Comparison of ENCODE assay signal across 9 cellular contexts in the genomic region with DNA sequence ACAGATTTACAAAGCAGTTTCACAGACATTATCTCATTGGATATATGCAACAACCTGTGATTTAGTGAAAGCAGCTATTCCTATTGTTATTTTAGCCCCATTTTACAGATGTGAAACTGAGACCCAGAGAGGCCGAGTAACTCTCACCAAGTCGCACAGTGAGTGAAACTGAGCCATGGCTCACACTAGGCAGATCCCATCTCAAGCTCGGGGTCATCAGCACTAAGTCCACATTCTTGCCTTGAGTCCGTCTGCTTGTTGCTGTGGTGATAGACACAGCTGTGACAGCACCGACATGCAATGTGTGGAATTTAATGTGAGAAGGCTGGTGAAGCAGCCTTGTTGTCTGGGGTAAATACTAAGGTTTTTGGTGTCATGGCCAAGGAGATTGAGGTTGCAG. TPM values are rescaled to one million over a fixed set of nuclear protein-coding genes. Genes with fewer than 3 reads are reported as not detected.
DNase-seq lines count a peak whose midpoint lies in the region; ATAC-seq and TF ChIP-seq lines count a peak whose summit lies in the region.
"Had no signal": no experiment of that assay in that cellular context is flagged by ENCODE, and none has a peak within 500 bp of the region (broad histone marks: within the 10 kb centered on the region; RNA-seq: fewer than 3 reads in every experiment).

No MANE protein-coding gene starts in this region.

- no peaks in the 10 kb centered on the region for H3K27me3 Mint-ChIP-seq in activated T-helper 2 cell treated with anti-CD3 and anti-CD28 coated beads, Interferon-gamma antibody, Interleukin-2, Interleukin-4, amounts not matched to agents 10 μg/mL and 5 μg/mL and 100 μg/mL, durations not matched to agents 14 hours and 24 hours and 36 hours (ENCODE audit: low read depth)
- H3K27me3 Mint-ChIP-seq in activated T-helper 1 cell treated with anti-CD3 and anti-CD28 coated beads, Interleukin-12 subunit alpha, Interleukin-12 subunit beta, Interleukin-2, Interleukin-4 antibody, amounts not matched to agents 30 ng/mL and 10 ng/mL and 1 ng/mL, durations not matched to agents 14 hours and 24 hours and 36 hours (ENCODE audit: insufficient read depth) = no peaks in the 10 kb centered on the region

- no peak overlapping the region for H3K4me3 Mint-ChIP-seq in activated T-helper 2 cell treated with anti-CD3 and anti-CD28 coated beads, Interferon-gamma antibody, Interleukin-2, Interleukin-4, amounts not matched to agents 10 μg/mL and 5 μg/mL and 100 μg/mL, durations not matched to agents 14 hours and 24 hours and 36 hours (ENCODE audit: low read depth)
- H3K4me3 Mint-ChIP-seq in activated T-helper 1 cell treated with anti-CD3 and anti-CD28 coated beads, Interleukin-12 subunit alpha, Interleukin-12 subunit beta, Interleukin-2, Interleukin-4 antibody, amounts not matched to agents 30 ng/mL and 10 ng/mL and 1 ng/mL, durations not matched to agents 14 hours and 24 hours and 36 hours = no peak overlapping the region

- peak overlapping the region; percentile 56 for H3K27ac Mint-ChIP-seq in activated T-helper 2 cell treated with anti-CD3 and anti-CD28 coated beads, Interferon-gamma antibody, Interleukin-2, Interleukin-4, amounts not matched to agents 10 μg/mL and 5 μg/mL and 100 μg/mL, durations not matched to agents 14 hours and 24 hours and 36 hours
- no peak overlapping the region for H3K27ac Mint-ChIP-seq in activated T-helper 1 cell treated with anti-CD3 and anti-CD28 coated beads, Interleukin-12 subunit alpha, Interleukin-12 subunit beta, Interleukin-2, Interleukin-4 antibody, amounts not matched to agents 30 ng/mL and 10 ng/mL and 1 ng/mL, durations not matched to agents 14 hours and 24 hours and 36 hours

- peaks cover 24% of the 10 kb centered on the region for H3K4me1 ChIP-seq in lower lobe of right lung

- H3K36me3 ChIP-seq in lower lobe of right lung = peaks cover 55% of the 10 kb centered on the region

- no peaks in the 10 kb centered on the region for H3K9me3 Mint-ChIP-seq in activated T-helper 2 cell treated with anti-CD3 and anti-CD28 coated beads, Interferon-gamma antibody, Interleukin-2, Interleukin-4, amounts not matched to agents 10 μg/mL and 5 μg/mL and 100 μg/mL, durations not matched to agents 14 hours and 24 hours and 36 hours
- no peaks in the 10 kb centered on the region for H3K9me3 Mint-ChIP-seq in activated T-helper 1 cell treated with anti-CD3 and anti-CD28 coated beads, Interleukin-12 subunit alpha, Interleukin-12 subunit beta, Interleukin-2, Interleukin-4 antibody, amounts not matched to agents 30 ng/mL and 10 ng/mL and 1 ng/mL, durations not matched to agents 14 hours and 24 hours and 36 hours

- intact Hi-C loops in activated T-helper 2 cell treated with anti-CD3 and anti-CD28 coated beads, Interferon-gamma antibody, Interleukin-2, Interleukin-4, amounts not matched to agents 10 μg/mL and 5 μg/mL and 100 μg/mL, durations not matched to agents 14 hours and 24 hours and 36 hours (cut with micrococcal nuclease) = no loop called here
- intact Hi-C loops in lower lobe of right lung (cut with DNase I) = no loop called here
- intact Hi-C loops in activated T-helper 1 cell treated with anti-CD3 and anti-CD28 coated beads, Interleukin-12 subunit alpha, Interleukin-12 subunit beta, Interleukin-2, Interleukin-4 antibody, amounts not matched to agents 30 ng/mL and 10 ng/mL and 1 ng/mL, durations not matched to agents 14 hours and 24 hours and 36 hours (cut with micrococcal nuclease) = no loop called here

- H3K9me3 ChIP-seq in lower lobe of right lung = no peaks in the 10 kb centered on the region

- H3K36me3 Mint-ChIP-seq in activated T-helper 2 cell treated with anti-CD3 and anti-CD28 coated beads, Interferon-gamma antibody, Interleukin-2, Interleukin-4, amounts not matched to agents 10 μg/mL and 5 μg/mL and 100 μg/mL, durations not matched to agents 14 hours and 24 hours and 36 hours (ENCODE audit: low read depth) = peaks cover 33% of the 10 kb centered on the region
- H3K36me3 Mint-ChIP-seq in activated T-helper 1 cell treated with anti-CD3 and anti-CD28 coated beads, Interleukin-12 subunit alpha, Interleukin-12 subunit beta, Interleukin-2, Interleukin-4 antibody, amounts not matched to agents 30 ng/mL and 10 ng/mL and 1 ng/mL, durations not matched to agents 14 hours and 24 hours and 36 hours (ENCODE audit: low read depth) = peaks cover 18% of the 10 kb centered on the region

- H3K4me3 ChIP-seq in lower lobe of right lung = no peak overlapping the region

- peaks cover 18% of the 10 kb centered on the region for H3K4me1 Mint-ChIP-seq in activated T-helper 2 cell treated with anti-CD3 and anti-CD28 coated beads, Interferon-gamma antibody, Interleukin-2, Interleukin-4, amounts not matched to agents 10 μg/mL and 5 μg/mL and 100 μg/mL, durations not matched to agents 14 hours and 24 hours and 36 hours (ENCODE audit: low read depth)
- H3K4me1 Mint-ChIP-seq in activated T-helper 1 cell treated with anti-CD3 and anti-CD28 coated beads, Interleukin-12 subunit alpha, Interleukin-12 subunit beta, Interleukin-2, Interleukin-4 antibody, amounts not matched to agents 30 ng/mL and 10 ng/mL and 1 ng/mL, durations not matched to agents 14 hours and 24 hours and 36 hours (ENCODE audit: low read depth) = peaks cover 14% of the 10 kb centered on the region

- H3K27ac ChIP-seq in lower lobe of right lung = peak overlapping the region; percentile 37

- H3K27me3 ChIP-seq in lower lobe of right lung (ENCODE audit: low read depth) = no peaks in the 10 kb centered on the region

- ATAC-seq in GM21526 (IDR thresholded peaks at IDR 0.05; ENCODE audit: low FRiP score, unreplicated experiment) (peak; percentile 73), lower lobe of right lung (peak; percentile 72 to 83)

- DNase-seq in AG09319 (ENCODE audit: extremely low read depth, low read depth) (peak; percentile 59), lower lobe of right lung (no peak), nucleus accumbens (lab: John Stamatoyannopoulos, UW) (no peak), DMS79 (lab: John Stamatoyannopoulos, UW) (no peak)
- no peak for DNase-seq in activated T-helper 2 cell treated with anti-CD3 and anti-CD28 coated beads, Interferon-gamma antibody, Interleukin-2, Interleukin-4, amounts not matched to agents 10 μg/mL and 5 μg/mL and 100 μg/mL, durations not matched to agents 14 hours and 24 hours and 36 hours (ENCODE audit: low spot score)
- no peak for DNase-seq in stimulated activated CD4-positive, alpha-beta T cell treated with anti-CD3 and anti-CD28 coated beads, Interleukin-2, amount 100 ng/mL, for 24 hours
- DNase-seq in activated T-helper 1 cell treated with anti-CD3 and anti-CD28 coated beads, Interleukin-12 subunit alpha, Interleukin-12 subunit beta, Interleukin-2, Interleukin-4 antibody, amounts not matched to agents 30 ng/mL and 10 ng/mL and 1 ng/mL, durations not matched to agents 14 hours and 24 hours and 36 hours (ENCODE audit: low spot score) = no peak
- DNase-seq: activated gamma-delta T cell treated with Interleukin-2 at 50 U/mL for 16 hours had no signal

- TF ChIP-seq CTCF in AG09319 (IDR thresholded peaks at IDR 0.05; ENCODE audit: low read depth, low read length) (no peak), lower lobe of right lung (IDR thresholded peaks at IDR 0.05) (no peak)

RNA-seq across cellular contexts. Expression of a gene that starts 40.3 kb away (rescaled TPM):
- total RNA-seq in activated T-helper 2 cell treated with anti-CD3 and anti-CD28 coated beads, Interferon-gamma antibody, Interleukin-2, Interleukin-4, amounts not matched to agents 10 μg/mL and 5 μg/mL and 100 μg/mL, durations not matched to agents 14 hours and 24 hours and 36 hours = 29.2 and 29.3 TPM in 2 replicates
- total RNA-seq in lower lobe of right lung = 13.3 TPM
- 25.6 and 32.8 TPM in 2 replicates for total RNA-seq in activated T-helper 1 cell treated with anti-CD3 and anti-CD28 coated beads, Interleukin-12 subunit alpha, Interleukin-12 subunit beta, Interleukin-2, Interleukin-4 antibody, amounts not matched to agents 30 ng/mL and 10 ng/mL and 1 ng/mL, durations not matched to agents 14 hours and 24 hours and 36 hours

RNA-seq across cellular contexts. Expression of a gene that starts 47.2 kb away (rescaled TPM):
- 45.6 and 52.9 TPM in 2 replicates for total RNA-seq in activated T-helper 2 cell treated with anti-CD3 and anti-CD28 coated beads, Interferon-gamma antibody, Interleukin-2, Interleukin-4, amounts not matched to agents 10 μg/mL and 5 μg/mL and 100 μg/mL, durations not matched to agents 14 hours and 24 hours and 36 hours
- 173 TPM for total RNA-seq in lower lobe of right lung
- total RNA-seq in activated T-helper 1 cell treated with anti-CD3 and anti-CD28 coated beads, Interleukin-12 subunit alpha, Interleukin-12 subunit beta, Interleukin-2, Interleukin-4 antibody, amounts not matched to agents 30 ng/mL and 10 ng/mL and 1 ng/mL, durations not matched to agents 14 hours and 24 hours and 36 hours = 36.2 and 38.0 TPM in 2 replicates
